8 cellular contexts compared by ENCODE assay signal in genomic region chr16:3022697-3023414, GRCh38. TPM values are rescaled to one million over a fixed set of nuclear protein-coding genes. Genes with fewer than 3 reads are reported as not detected.
A peak's percentile ranks its signal among the peaks of the same experiment; 100 is the strongest.
DNase-seq lines count a peak whose midpoint lies in the region; ATAC-seq and TF ChIP-seq lines count a peak whose summit lies in the region.

No MANE protein-coding gene starts in this region.

- peak overlapping the region; percentile 66 to 82 (median 74) for H3K4me3 ChIP-seq in BLaER1 treated with 17β-estradiol and CSF1 and Interleukin-3, amounts not matched to agents 10 nM and 100 nM
- peak overlapping the region; percentile 98 for H3K4me3 ChIP-seq in thoracic aorta

- peaks cover 7% of the 10 kb centered on the region for H3K36me3 Mint-ChIP-seq in IgD-negative memory B cell

- intact Hi-C loops in left colon (cut with DNase I, micrococcal nuclease): no loop called here

- H3K27ac ChIP-seq in BLaER1 treated with 17β-estradiol and CSF1 and Interleukin-3, amounts not matched to agents 10 nM and 100 nM: peak overlapping the region in 10 of 11 experiments; percentile 91 to 98 (median 96); a peak in 15 of 22 replicates
- H3K27ac ChIP-seq in angular gyrus (ENCODE audit: low read depth, low read length) (peak overlapping the region; percentile 98), thoracic aorta (peak overlapping the region; percentile 94 to 100)

- peak overlapping the region; percentile 91 to 99 (median 94); a peak in 20 of 22 replicates for H3K9ac ChIP-seq in BLaER1 treated with 17β-estradiol and CSF1 and Interleukin-3, amounts not matched to agents 10 nM and 100 nM

- peak overlapping the region; percentile 95 to 100 (median 99) for H3K4me2 ChIP-seq in BLaER1 treated with 17β-estradiol and CSF1 and Interleukin-3, amounts not matched to agents 10 nM and 100 nM

- TF ChIP-seq CTCF in thoracic aorta (IDR thresholded peaks at IDR 0.05): no peak

- peaks cover 0 to 71% (median 67%) of the 10 kb centered on the region in 11 experiments; a peak in 20 of 22 replicates for H4K20me1 ChIP-seq in BLaER1 treated with 17β-estradiol and CSF1 and Interleukin-3, amounts not matched to agents 10 nM and 100 nM

- peaks cover 20 to 28% (median 23%) of the 10 kb centered on the region in 11 experiments for H3K36me3 ChIP-seq in BLaER1 treated with 17β-estradiol and CSF1 and Interleukin-3, amounts not matched to agents 10 nM and 100 nM
- H3K36me3 ChIP-seq in thoracic aorta: peaks cover 12% of the 10 kb centered on the region

- H3K9me3 Mint-ChIP-seq in IgD-negative memory B cell: no peaks in the 10 kb centered on the region

- H3K4me1 ChIP-seq in BLaER1 treated with 17β-estradiol and CSF1 and Interleukin-3, amounts not matched to agents 10 nM and 100 nM: peaks cover 53 to 79% (median 70%) of the 10 kb centered on the region in 10 experiments
- H3K4me1 ChIP-seq in thoracic aorta (ENCODE audit: control insufficient read depth in 1 of 2, low read depth in 2 of 2): peaks cover 0 to 39% of the 10 kb centered on the region in 2 donors

- H3K4me3 Mint-ChIP-seq in IgD-negative memory B cell: peak overlapping the region; percentile 85 to 99 (median 94)

- DNase-seq in left colon (peak; percentile 18 to 41), thoracic aorta (ENCODE audit: low spot score) (peak; percentile 45), NOMO-1 (lab: John Stamatoyannopoulos, UW; ENCODE audit: unreplicated experiment in 2 of 2) (no peak)
- DNase-seq in activated CD4-positive, CD25-positive, alpha-beta regulatory T cell treated with anti-CD3 and anti-CD28 coated beads, Interleukin-2, amount 50 U/mL, for 72 hours: no peak

- peaks cover 23 to 24% (median 24%) of the 10 kb centered on the region in 3 donors for H3K4me1 Mint-ChIP-seq in IgD-negative memory B cell

- peak overlapping the region; percentile 88 to 97 (median 96) for H3K27ac Mint-ChIP-seq in IgD-negative memory B cell

- H3K27me3 ChIP-seq in BLaER1 treated with 17β-estradiol and CSF1 and Interleukin-3, amounts not matched to agents 10 nM and 100 nM: peaks cover 4 to 34% (median 24%) of the 10 kb centered on the region in 11 experiments; a peak in 15 of 22 replicates
- no peaks in the 10 kb centered on the region for H3K27me3 ChIP-seq in thoracic aorta (replicated peaks; ENCODE audit: insufficient read depth)

- H3K9me3 ChIP-seq in BLaER1 treated with 17β-estradiol and CSF1 and Interleukin-3, amounts not matched to agents 10 nM and 100 nM (replicated peaks in 1 of 11): no peaks in the 10 kb centered on the region
- H3K9me3 ChIP-seq in thoracic aorta: no peaks in the 10 kb centered on the region

- H3K27me3 Mint-ChIP-seq in IgD-negative memory B cell: no peaks in the 10 kb centered on the region

- no peak for ATAC-seq in left colon
- peak; percentile 3 for ATAC-seq in thoracic aorta (ENCODE audit: insufficient number of reproducible peaks, low FRiP score, low read depth)
- no peak for ATAC-seq in GM21717 (IDR thresholded peaks at IDR 0.05; ENCODE audit: unreplicated experiment)

RNA-seq across cellular contexts. Expression of gene HCFC1R1, which starts 0.9 kb away (rescaled TPM):
- 26.2 TPM for polyA plus RNA-seq in IgD-negative memory B cell
- total RNA-seq in left colon (10 to 100 TPM; 26.6 to 31.4 TPM), thoracic aorta (100 to 1,000 TPM in 1 of 2 donors, 10 to 100 TPM in 1; 19.9 to 120 TPM)

RNA-seq across cellular contexts. Expression of gene THOC6, which starts 1.0 kb away (rescaled TPM):
- 48.2 TPM for polyA plus RNA-seq in IgD-negative memory B cell
- total RNA-seq in left colon (10 to 100 TPM; 18.8 to 19.3 TPM), thoracic aorta (10 to 100 TPM; 19.0 to 24.7 TPM)

RNA-seq across cellular contexts. Expression of gene TNFRSF12A, which starts 2.7 kb away (rescaled TPM):
- polyA plus RNA-seq in IgD-negative memory B cell: 0.31 TPM
- total RNA-seq in left colon (10 to 100 TPM; 10.5 to 19.3 TPM), thoracic aorta (100 to 1,000 TPM; 274 to 461 TPM)

RNA-seq across cellular contexts. Expression of gene CLDN6, which starts 4.9 kb away (rescaled TPM):
- polyA plus RNA-seq in IgD-negative memory B cell: not detected
- not detected for total RNA-seq in left colon
- total RNA-seq in thoracic aorta: not detected

RNA-seq across cellular contexts. Expression of gene CLDN9, which starts 10.1 kb away (rescaled TPM):
- polyA plus RNA-seq in IgD-negative memory B cell: not detected
- total RNA-seq in left colon: under 1 TPM; 0.40 to 0.42 TPM
- total RNA-seq in thoracic aorta: 1 to 10 TPM in 1 of 2 donors, not detected in 1; 1.5 TPM

Comparison
In these comparisons a context has a peak if more than half of its experiments do, and no peak if none do; other contexts are left out.
1. DNase-seq: peak in left colon (2 of 2) and thoracic aorta (single experiment); none in NOMO-1 (0 of 2) and activated CD4-positive, CD25-positive, alpha-beta regulatory T cell treated with anti-CD3 and anti-CD28 coated beads, Interleukin-2, amount 50 U/mL, for 72 hours (single experiment).
2. RNA of gene TNFRSF12A, which starts 2.7 kb away (total RNA-seq): 274 to 461 TPM in thoracic aorta; 10.5 to 19.3 TPM in left colon; every median in the first group is over 10 times any median in the second.
3. Peak in every context shown above with its lines, with median percentiles within 50 percentile points of each other: H3K27ac ChIP-seq.